Comparison of ENCODE assay signal across 30 cellular contexts in genomic region chr12:3999904-4000303, GRCh38.
DNase-seq lines count a peak whose midpoint lies in the region; ATAC-seq, FAIRE-seq and TF ChIP-seq lines count a peak whose summit lies in the region.
"Had no signal": no experiment of that assay in that cellular context is flagged by ENCODE, and none has a peak within 500 bp of the region (broad histone marks: within the 10 kb centered on the region; RNA-seq: fewer than 3 reads in every experiment).

No MANE protein-coding gene starts in this region.

- H3K27me3 Mint-ChIP-seq in CD4-positive, alpha-beta memory T cell = no peaks in the 10 kb centered on the region
- no peaks in the 10 kb centered on the region for H3K27me3 Mint-ChIP-seq in activated naive CD8-positive, alpha-beta T cell treated with anti-CD3 and anti-CD28 coated beads for 36 hours
- no peaks in the 10 kb centered on the region for H3K27me3 Mint-ChIP-seq in activated naive CD4-positive, alpha-beta T cell treated with anti-CD3 and anti-CD28 coated beads for 36 hours (ENCODE audit: low read depth)
- H3K27me3 Mint-ChIP-seq: activated naive CD4-positive, alpha-beta T cell treated with anti-CD3 and anti-CD28 coated beads, Interleukin-2, amount 50 U/mL, for 24 hours; T-cell had no signal

- no peak for DNase-seq in CD4-positive, alpha-beta memory T cell
- no peak for DNase-seq in activated naive CD8-positive, alpha-beta T cell treated with anti-CD3 and anti-CD28 coated beads for 36 hours
- DNase-seq in hepatocyte (ENCODE audit: low spot score) = no peak
- no peak for DNase-seq in pancreas
- no peak for DNase-seq in G401 (ENCODE audit: low spot score)
- no peak for DNase-seq in stimulated activated CD4-positive, alpha-beta T cell treated with anti-CD3 and anti-CD28 coated beads, Interleukin-2, amount 100 ng/mL, for 24 hours
- DNase-seq in activated naive CD4-positive, alpha-beta T cell treated with anti-CD3 and anti-CD28 coated beads for 36 hours = no peak
- DNase-seq: activated B cell treated with CpG ODN at 0.5 μM for 24 hours; caudate nucleus; cortex of kidney; hypothalamus; immature natural killer cell; KBM-7; left ventricle myocardium inferior; MM.1S; NCI-H2081; NCI-H226; NCI-H69; sigmoid colon; stimulated activated CD4-positive, alpha-beta T cell treated with anti-CD3 and anti-CD28 coated beads, Interleukin-15, amount 100 ng/mL, for 24 hours had no signal

- H3K4me1 Mint-ChIP-seq in CD4-positive, alpha-beta memory T cell = peaks cover 7 to 30% (median 20%) of the 10 kb centered on the region in 4 donors
- H3K4me1 Mint-ChIP-seq in activated naive CD8-positive, alpha-beta T cell treated with anti-CD3 and anti-CD28 coated beads for 36 hours = peaks cover 22% of the 10 kb centered on the region
- peaks cover 5% of the 10 kb centered on the region for H3K4me1 Mint-ChIP-seq in activated naive CD4-positive, alpha-beta T cell treated with anti-CD3 and anti-CD28 coated beads for 36 hours (ENCODE audit: low read depth)
- H3K4me1 Mint-ChIP-seq: activated B cell treated with CpG ODN at 0.5 μM for 24 hours had no signal

- no peaks in the 10 kb centered on the region for H4K20me1 ChIP-seq in hepatocyte (ENCODE audit: insufficient read depth, poor library complexity, severe bottlenecking)

- H3K27ac Mint-ChIP-seq in CD4-positive, alpha-beta memory T cell = peak overlapping the region in 6 of 7 donors; percentile 49 to 87 (median 85)
- peak overlapping the region; percentile 14 for H3K27ac Mint-ChIP-seq in activated naive CD8-positive, alpha-beta T cell treated with anti-CD3 and anti-CD28 coated beads for 36 hours
- H3K27ac Mint-ChIP-seq in activated naive CD4-positive, alpha-beta T cell treated with anti-CD3 and anti-CD28 coated beads for 36 hours = no peak overlapping the region
- H3K27ac Mint-ChIP-seq: activated B cell treated with CpG ODN at 0.5 μM for 24 hours; activated naive CD4-positive, alpha-beta T cell treated with anti-CD3 and anti-CD28 coated beads, Interleukin-2, amount 50 U/mL, for 24 hours; immature natural killer cell had no signal

- POLR2A ChIA-PET in CD4-positive, alpha-beta memory T cell (lab: Charles Lee; ENCODE audit: partially characterized antibody) = interaction anchor here (0.8 to 2.6 kb wide), 9 partner anchors 12 to 276 kb away, joined by 3 to 14 read pairs (median 4); no protein-coding TSS in a partner anchor

- WGBS in hepatocyte (ENCODE audit: low lambda C conversion rate, missing lambda C conversion rate) = 95% methylated on average over 8 of the region's 8 CpGs
- 76 to 77% methylated on average over 8 of the region's 8 CpGs for WGBS in pancreas, 2 donors

- H3K9me3 ChIP-seq in CD4-positive, alpha-beta memory T cell (ENCODE audit: control insufficient read depth in 1 of 2, low read length in 2 of 2) = no peaks in the 10 kb centered on the region
- H3K9me3 ChIP-seq in hepatocyte (ENCODE audit: low read depth) (no peaks in the 10 kb centered on the region), pancreas (no peaks in the 10 kb centered on the region)
- H3K9me3 ChIP-seq: ascending aorta, gastroesophageal sphincter, HAP-1, prostate gland, sigmoid colon had no signal

- peaks cover 0 to 7% (median 0%) of the 10 kb centered on the region in 8 donors for H3K9me3 Mint-ChIP-seq in CD4-positive, alpha-beta memory T cell
- H3K9me3 Mint-ChIP-seq in activated naive CD8-positive, alpha-beta T cell treated with anti-CD3 and anti-CD28 coated beads for 36 hours = peaks cover 5% of the 10 kb centered on the region
- H3K9me3 Mint-ChIP-seq in activated naive CD4-positive, alpha-beta T cell treated with anti-CD3 and anti-CD28 coated beads for 36 hours = no peaks in the 10 kb centered on the region
- H3K9me3 Mint-ChIP-seq: activated B cell treated with CpG ODN at 0.5 μM for 24 hours; activated naive CD4-positive, alpha-beta T cell treated with anti-CD3 and anti-CD28 coated beads, Interleukin-2, amount 50 U/mL, for 24 hours; immature natural killer cell; T-cell had no signal

- no peaks in the 10 kb centered on the region for H3K36me3 Mint-ChIP-seq in CD4-positive, alpha-beta memory T cell
- H3K36me3 Mint-ChIP-seq in activated naive CD8-positive, alpha-beta T cell treated with anti-CD3 and anti-CD28 coated beads for 36 hours = no peaks in the 10 kb centered on the region
- no peaks in the 10 kb centered on the region for H3K36me3 Mint-ChIP-seq in activated naive CD4-positive, alpha-beta T cell treated with anti-CD3 and anti-CD28 coated beads for 36 hours (ENCODE audit: low read depth)
- H3K36me3 Mint-ChIP-seq: activated naive CD4-positive, alpha-beta T cell treated with anti-CD3 and anti-CD28 coated beads, Interleukin-2, amount 50 U/mL, for 24 hours; CD8-positive, alpha-beta memory T cell; immature natural killer cell; T-cell had no signal

- intact Hi-C loops in CD4-positive, alpha-beta memory T cell (cut with micrococcal nuclease) = loop anchor here (5.0 to 10.0 kb wide), 2 partner anchors 107 to 525 kb away; no protein-coding TSS in a partner anchor
- intact Hi-C loops in pancreas (cut with DNase I) = loop anchor here in 1 of 3 donors (10.0 kb wide), 2 partner anchors 115 to 275 kb away; partner anchors contain the start of gene CCND2
- intact Hi-C loops in activated naive CD4-positive, alpha-beta T cell treated with anti-CD3 and anti-CD28 coated beads for 36 hours (cut with micrococcal nuclease) = loop anchor here (5.0 to 10.0 kb wide), 3 partner anchors 107 to 755 kb away; no protein-coding TSS in a partner anchor

- H3K36me3 ChIP-seq in CD4-positive, alpha-beta memory T cell (ENCODE audit: insufficient read depth, low read length) = no peaks in the 10 kb centered on the region
- H3K36me3 ChIP-seq in hepatocyte (replicated peaks; ENCODE audit: insufficient read depth, low read depth) (no peaks in the 10 kb centered on the region), pancreas (no peaks in the 10 kb centered on the region)
- H3K36me3 ChIP-seq: ascending aorta, gastroesophageal sphincter, HAP-1, left ventricle myocardium inferior, prostate gland, sigmoid colon had no signal

- no peaks in the 10 kb centered on the region for H3K9me2 ChIP-seq in hepatocyte (replicated peaks; ENCODE audit: insufficient read depth)

- CTCF ChIA-PET in CD4-positive, alpha-beta memory T cell (lab: Charles Lee; ENCODE audit: partially characterized antibody) = interaction anchor here (1.4 to 16.8 kb wide), 9 partner anchors 8 to 280 kb away, joined by 3 to 217 read pairs (median 10); no protein-coding TSS in a partner anchor
- CTCF ChIA-PET in activated naive CD4-positive, alpha-beta T cell treated with anti-CD3 and anti-CD28 coated beads for 36 hours (lab: Charles Lee) = interaction anchor here (1.0 to 7.6 kb wide), 9 partner anchors 11 to 527 kb away, joined by 3 to 69 read pairs (median 5); no protein-coding TSS in a partner anchor

- H3K4me2 ChIP-seq in hepatocyte = no peak overlapping the region
- H3K4me2 ChIP-seq: A549 had no signal

- H3K27me3 ChIP-seq in CD4-positive, alpha-beta memory T cell (ENCODE audit: insufficient read depth, low read length) = no peaks in the 10 kb centered on the region
- H3K27me3 ChIP-seq in hepatocyte (no peaks in the 10 kb centered on the region), pancreas (no peaks in the 10 kb centered on the region)
- H3K27me3 ChIP-seq: ascending aorta, gastroesophageal sphincter, sigmoid colon had no signal

- no peak for TF ChIP-seq CTCF in hepatocyte (IDR thresholded peaks at IDR 0.05; ENCODE audit: poor library complexity)
- TF ChIP-seq CTCF in pancreas (IDR thresholded peaks at IDR 0.05) = no peak

- in situ Hi-C loops in G401 (cut with HindIII; ENCODE audit: low sequenced_read_pairs) = no loop called here

- H3K79me2 ChIP-seq in hepatocyte = no peaks in the 10 kb centered on the region

- no peak for FAIRE-seq in pancreas (lab: Jason Lieb, UNC)
- FAIRE-seq: A549, RCC 7860 had no signal

- ATAC-seq in pancreas (peak in 1 of 4 donors; percentile 1), GM21381 (IDR thresholded peaks at IDR 0.05; ENCODE audit: unreplicated experiment) (no peak)
- ATAC-seq: A549, gastroesophageal sphincter had no signal

- H2AFZ ChIP-seq in hepatocyte = no peak overlapping the region

- no peak overlapping the region for H3K4me3 ChIP-seq in CD4-positive, alpha-beta memory T cell (ENCODE audit: low read length in 2 of 2)
- H3K4me3 ChIP-seq in hepatocyte (no peak overlapping the region), pancreas (no peak overlapping the region)
- H3K4me3 ChIP-seq: A549, ascending aorta, gastroesophageal sphincter, HAP-1, left ventricle myocardium inferior, prostate gland, sigmoid colon had no signal

- H3K27ac ChIP-seq in CD4-positive, alpha-beta memory T cell (ENCODE audit: low read depth, low read length) = no peak overlapping the region
- H3K27ac ChIP-seq in hepatocyte (peak overlapping the region; percentile 97), pancreas (peak overlapping the region; percentile 79 to 90 (median 86))
- H3K27ac ChIP-seq: A549, ascending aorta, gastroesophageal sphincter, left ventricle myocardium inferior, prostate gland, sigmoid colon had no signal

- H3K4me3 Mint-ChIP-seq in CD4-positive, alpha-beta memory T cell = peak overlapping the region in 1 of 8 donors; percentile 15
- H3K4me3 Mint-ChIP-seq in activated naive CD8-positive, alpha-beta T cell treated with anti-CD3 and anti-CD28 coated beads for 36 hours = no peak overlapping the region
- H3K4me3 Mint-ChIP-seq in activated naive CD4-positive, alpha-beta T cell treated with anti-CD3 and anti-CD28 coated beads for 36 hours = no peak overlapping the region
- H3K4me3 Mint-ChIP-seq: activated B cell treated with CpG ODN at 0.5 μM for 24 hours; activated naive CD4-positive, alpha-beta T cell treated with anti-CD3 and anti-CD28 coated beads, Interleukin-2, amount 50 U/mL, for 24 hours; CD8-positive, alpha-beta memory T cell; immature natural killer cell; T-cell had no signal

- H3K4me1 ChIP-seq in CD4-positive, alpha-beta memory T cell (ENCODE audit: insufficient read depth, low read length) = peaks cover 9% of the 10 kb centered on the region
- H3K4me1 ChIP-seq in hepatocyte (ENCODE audit: insufficient read depth) (peaks cover 22% of the 10 kb centered on the region), pancreas (peaks cover 8 to 37% (median 25%) of the 10 kb centered on the region in 3 donors)
- H3K4me1 ChIP-seq: A549, ascending aorta, gastroesophageal sphincter, HAP-1, left ventricle myocardium inferior, prostate gland, sigmoid colon had no signal
